ENCODE assay signal across 16 cellular contexts in genomic region chr12:20415013-20415412, GRCh38. TPM values are rescaled to one million over a fixed set of nuclear protein-coding genes. Genes with fewer than 3 reads are reported as not detected.
DNase-seq lines count a peak whose midpoint lies in the region; ATAC-seq and TF ChIP-seq lines count a peak whose summit lies in the region.
"Had no signal": no experiment of that assay in that cellular context is flagged by ENCODE, and none has a peak within 500 bp of the region (broad histone marks: within the 10 kb centered on the region; RNA-seq: fewer than 3 reads in every experiment).

No MANE protein-coding gene starts in this region.

- intact Hi-C loops in gastrocnemius medialis (cut with DNase I; ENCODE audit: low total_unique reads) = loop anchor here (5.0 kb wide), 1 partner anchor 48 kb away; the partner anchor contains the start of gene PDE3A
- intact Hi-C loops in CD8-positive, alpha-beta T cell (cut with DNase I, micrococcal nuclease) = no loop called here
- intact Hi-C loops in natural killer cell (cut with micrococcal nuclease) = no loop called here

- H3K36me3 Mint-ChIP-seq in CD8-positive, alpha-beta T cell = no peaks in the 10 kb centered on the region
- H3K36me3 Mint-ChIP-seq in natural killer cell = no peaks in the 10 kb centered on the region
- H3K36me3 Mint-ChIP-seq: immature natural killer cell had no signal

- peak in 1 of 2 donors; percentile 24 for ATAC-seq in gastrocnemius medialis
- no peak for ATAC-seq in CD8-positive, alpha-beta T cell
- ATAC-seq in natural killer cell = no peak
- ATAC-seq: activated CD8-positive, alpha-beta T cell treated with anti-CD3 and anti-CD28 coated beads, Interleukin-2, amount 10 ng/mL, durations not matched to agents 7 days and 5 days had no signal

- no peaks in the 10 kb centered on the region for H3K4me1 ChIP-seq in gastrocnemius medialis
- H3K4me1 ChIP-seq in CD8-positive, alpha-beta T cell (ENCODE audit: insufficient read depth, low read length) = no peaks in the 10 kb centered on the region
- H3K4me1 ChIP-seq: testis had no signal

- DNase-seq in Kasumi-1 (lab: John Stamatoyannopoulos, UW) (peak; percentile 48 to 55), UCSD-AML1 (lab: John Stamatoyannopoulos, UW; ENCODE audit: unreplicated experiment) (peak; percentile 52), fibroblast of villous mesenchyme (ENCODE audit: low read depth) (peak; percentile 53), gastrocnemius medialis (no peak), natural killer cell (no peak), NCI-H2029 (lab: John Stamatoyannopoulos, UW) (no peak)
- no peak for DNase-seq in CD8-positive, alpha-beta T cell
- DNase-seq: activated CD8-positive, alpha-beta T cell treated with anti-CD3 and anti-CD28 coated beads, Interleukin-2, amount 10 ng/mL, durations not matched to agents 7 days and 5 days; activated naive CD4-positive, alpha-beta T cell treated with anti-CD3 and anti-CD28 coated beads for 36 hours; cerebellar nuclear complex; COR-L47; immature natural killer cell; KG1; T1000; testis had no signal

- H3K27ac Mint-ChIP-seq in CD8-positive, alpha-beta T cell = no peak overlapping the region
- H3K27ac Mint-ChIP-seq in natural killer cell = no peak overlapping the region
- H3K27ac Mint-ChIP-seq: activated CD8-positive, alpha-beta T cell treated with anti-CD3 and anti-CD28 coated beads, Interleukin-2, amount 10 ng/mL, durations not matched to agents 7 days and 5 days; activated naive CD4-positive, alpha-beta T cell treated with anti-CD3 and anti-CD28 coated beads for 36 hours; immature natural killer cell had no signal

- TF ChIP-seq CTCF in fibroblast of villous mesenchyme (IDR thresholded peaks at IDR 0.05; ENCODE audit: insufficient read depth, low read depth, low read length) = no peak
- TF ChIP-seq CTCF in gastrocnemius medialis (IDR thresholded peaks at IDR 0.05 in 4 of 5, conservative IDR thresholded peaks at IDR 0.05 in 1 of 5) = no peak
- TF ChIP-seq CTCF in CD8-positive, alpha-beta T cell (IDR thresholded peaks at IDR 0.05) = no peak
- TF ChIP-seq CTCF in natural killer cell (IDR thresholded peaks at IDR 0.05) = no peak

- H3K27ac ChIP-seq in gastrocnemius medialis = peak overlapping the region in 2 of 4 donors; percentile 10 to 32
- no peak overlapping the region for H3K27ac ChIP-seq in CD8-positive, alpha-beta T cell (ENCODE audit: low read depth, low read length)
- H3K27ac ChIP-seq: skin epidermis, testis had no signal

- H3K27me3 Mint-ChIP-seq in CD8-positive, alpha-beta T cell (ENCODE audit: low read depth) = no peaks in the 10 kb centered on the region
- H3K27me3 Mint-ChIP-seq in natural killer cell (ENCODE audit: low read depth in 2 of 2) = peaks cover 6 to 22% of the 10 kb centered on the region in 2 donors

- no peaks in the 10 kb centered on the region for H3K4me1 Mint-ChIP-seq in CD8-positive, alpha-beta T cell (ENCODE audit: low read depth)
- H3K4me1 Mint-ChIP-seq in natural killer cell = peaks cover under 1% of the 10 kb centered on the region in 2 donors

- in situ Hi-C loops in gastrocnemius medialis (cut with MboI; ENCODE audit: low sequenced_read_pairs in 4 of 4) = no loop called here

- CTCF ChIA-PET in CD8-positive, alpha-beta T cell (lab: Charles Lee) = no interaction called here

- no peaks in the 10 kb centered on the region for H3K36me3 ChIP-seq in gastrocnemius medialis
- H3K36me3 ChIP-seq in CD8-positive, alpha-beta T cell (ENCODE audit: insufficient read depth, low read length) = no peaks in the 10 kb centered on the region

- no peaks in the 10 kb centered on the region for H3K9me3 Mint-ChIP-seq in CD8-positive, alpha-beta T cell
- H3K9me3 Mint-ChIP-seq in natural killer cell = no peaks in the 10 kb centered on the region
- H3K9me3 Mint-ChIP-seq: activated naive CD4-positive, alpha-beta T cell treated with anti-CD3 and anti-CD28 coated beads for 36 hours had no signal

- POLR2A ChIA-PET in CD8-positive, alpha-beta T cell (lab: Charles Lee) = no interaction called here

- H3K9me3 ChIP-seq in gastrocnemius medialis = no peaks in the 10 kb centered on the region
- no peaks in the 10 kb centered on the region for H3K9me3 ChIP-seq in CD8-positive, alpha-beta T cell (ENCODE audit: low read length)
- H3K9me3 ChIP-seq: testis had no signal

- TF ChIP-seq POLR2A in gastrocnemius medialis (IDR thresholded peaks at IDR 0.05) = no peak

- no peaks in the 10 kb centered on the region for H3K27me3 ChIP-seq in gastrocnemius medialis
- H3K27me3 ChIP-seq in CD8-positive, alpha-beta T cell (ENCODE audit: insufficient read depth, low read length) = no peaks in the 10 kb centered on the region
- H3K27me3 ChIP-seq: testis had no signal

- H3K4me3 Mint-ChIP-seq in CD8-positive, alpha-beta T cell = no peak overlapping the region
- no peak overlapping the region for H3K4me3 Mint-ChIP-seq in natural killer cell
- H3K4me3 Mint-ChIP-seq: activated CD8-positive, alpha-beta T cell treated with anti-CD3 and anti-CD28 coated beads, Interleukin-2, amount 10 ng/mL, durations not matched to agents 7 days and 5 days; activated naive CD4-positive, alpha-beta T cell treated with anti-CD3 and anti-CD28 coated beads for 36 hours; immature natural killer cell had no signal

- no peak overlapping the region for H3K4me3 ChIP-seq in fibroblast of villous mesenchyme (ENCODE audit: low read depth, low read length)
- H3K4me3 ChIP-seq in gastrocnemius medialis = peak overlapping the region in 3 of 4 donors; percentile 8 to 28 (median 27)
- H3K4me3 ChIP-seq in CD8-positive, alpha-beta T cell (ENCODE audit: low read depth, low read length) = no peak overlapping the region
- H3K4me3 ChIP-seq: skin epidermis, testis had no signal

RNA-seq across cellular contexts. Expression of gene PDE3A, which starts 46.7 kb away (rescaled TPM):
- total RNA-seq in fibroblast of villous mesenchyme (3.9 and 7.1 TPM in 2 replicates), gastrocnemius medialis (1 to 10 TPM; 4.4 to 5.3 (median 4.9) TPM), natural killer cell (under 1 TPM; 0.20 to 0.28 (median 0.27) TPM)
- total RNA-seq in CD8-positive, alpha-beta T cell = not detected
- total RNA-seq: activated CD8-positive, alpha-beta T cell treated with anti-CD3 and anti-CD28 coated beads, Interleukin-2, amount 10 ng/mL, durations not matched to agents 7 days and 5 days; activated naive CD4-positive, alpha-beta T cell treated with anti-CD3 and anti-CD28 coated beads for 36 hours had no signal

Comparison
In these comparisons a context has a peak if more than half of its experiments do, and no peak if none do; other contexts are left out.
1. DNase-seq: peak in Kasumi-1 (2 of 2), UCSD-AML1 (single experiment) and fibroblast of villous mesenchyme (single experiment); none in gastrocnemius medialis (0 of 2), CD8-positive, alpha-beta T cell (0 of 7), natural killer cell (single experiment) and NCI-H2029 (single experiment).
2. H3K4me3 ChIP-seq: peak in gastrocnemius medialis (3 of 4); none in fibroblast of villous mesenchyme (single experiment) and CD8-positive, alpha-beta T cell (single experiment).